Comparison of ENCODE assay signal across 25 cellular contexts in the genomic region with DNA sequence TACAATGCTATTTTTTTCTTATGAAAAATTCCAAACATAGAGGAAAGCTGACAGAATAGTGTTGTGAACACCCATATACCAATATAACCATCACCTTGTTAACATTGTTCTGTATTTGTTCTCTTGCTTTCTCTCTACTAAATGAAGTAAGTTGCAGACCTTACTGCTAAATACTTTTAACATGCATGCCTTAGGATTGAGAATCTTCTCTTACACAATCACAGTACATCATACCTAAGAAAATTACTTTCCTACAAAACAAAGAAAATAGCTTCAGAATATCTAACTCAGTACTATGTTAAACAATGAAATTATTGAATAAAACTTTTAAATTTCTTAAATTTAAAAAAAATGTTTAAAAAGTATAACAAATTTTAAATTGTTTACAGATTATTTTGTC.
"Had no signal": no experiment of that assay in that cellular context is flagged by ENCODE, and none has a peak within 500 bp of the region (broad histone marks: within the 10 kb centered on the region; RNA-seq: fewer than 3 reads in every experiment).

No MANE protein-coding gene starts in this region.

- H3K36me3 ChIP-seq: breast epithelium had no signal

- H3K4me3 ChIP-seq: breast epithelium, lung, right atrium auricular region, skin epidermis, testis, upper lobe of left lung had no signal

- DNase-seq: activated CD4-positive, alpha-beta T cell treated with anti-CD3 and anti-CD28 coated beads, Interleukin-2, amount 10 ng/mL, durations not matched to agents 24 days and 14 days; activated CD8-positive, alpha-beta memory T cell treated with anti-CD3 and anti-CD28 coated beads, Interleukin-2, amount 50 U/mL, for 4 hours; activated naive CD4-positive, alpha-beta T cell treated with anti-CD3 and anti-CD28 coated beads for 36 hours; activated naive CD8-positive, alpha-beta T cell treated with anti-CD3 and anti-CD28 coated beads, Interleukin-2, amount 50 U/mL, for 24 hours; activated T-cell treated with anti-CD3 and anti-CD28 coated beads, Interleukin-2, amount 50 U/mL, for 4 hours; effector CD4-positive, alpha-beta T cell; foreskin keratinocyte; glutamatergic neuron; hypothalamus; midbrain; nephron progenitor cell; nucleus accumbens; stimulated activated CD4-positive, alpha-beta T cell treated with anti-CD3 and anti-CD28 coated beads, Interleukin-15, amount 100 ng/mL, for 24 hours; stimulated activated CD4-positive, alpha-beta T cell treated with anti-CD3 and anti-CD28 coated beads, Interleukin-4, amount 100 ng/mL, for 1 hour; T-helper 1 cell; T-helper 9 cell; testis; upper lobe of left lung had no signal

- H3K27ac ChIP-seq: breast epithelium, foreskin keratinocyte, right atrium auricular region, skin epidermis, testis, upper lobe of left lung had no signal

- H3K9me3 ChIP-seq: right atrium auricular region, testis, upper lobe of left lung had no signal

- H3K4me1 ChIP-seq: breast epithelium, foreskin keratinocyte, testis, upper lobe of left lung had no signal

- ATAC-seq: activated naive CD8-positive, alpha-beta T cell treated with anti-CD3 and anti-CD28 coated beads, Interleukin-2, amount 50 U/mL, for 24 hours; activated T-cell treated with anti-CD3 and anti-CD28 coated beads, Interleukin-2, amount 50 U/mL, for 4 hours; esophagus mucosa; foreskin keratinocyte; left lobe of liver; stimulated activated effector memory CD8-positive, alpha-beta T cell treated with anti-CD3 and anti-CD28 coated beads, Interleukin-12 subunit alpha, Interleukin-12 subunit beta, amount 100 ng/mL, for 72 hours had no signal

- H3K27me3 ChIP-seq: breast epithelium, foreskin keratinocyte, right atrium auricular region, testis, upper lobe of left lung had no signal
